22 cellular contexts compared by ENCODE assay signal in genomic region chr14:74405663-74406062, GRCh38. TPM values are rescaled to one million over a fixed set of nuclear protein-coding genes. Genes with fewer than 3 reads are reported as not detected.
DNase-seq lines count a peak whose midpoint lies in the region; ATAC-seq, FAIRE-seq and TF ChIP-seq lines count a peak whose summit lies in the region.
"Had no signal": no experiment of that assay in that cellular context is flagged by ENCODE, and none has a peak within 500 bp of the region (broad histone marks: within the 10 kb centered on the region; RNA-seq: fewer than 3 reads in every experiment).

No MANE protein-coding gene starts in this region.

- no peak overlapping the region for H2AK5ac ChIP-seq in H1 (ENCODE audit: low read depth, low read length)

- POLR2A ChIA-PET in H1 (lab: Charles Lee; ENCODE audit: partially characterized antibody) (interaction anchor here (0.5 to 1.3 kb wide), 3 partner anchors 23 to 79 kb away, joined by 3 to 4 read pairs (median 3); no protein-coding TSS in a partner anchor), WTC11 (lab: Charles Lee) (no interaction called here), RWPE1 (lab: Yijun Ruan, JAX; ENCODE audit: low non-redundant PET) (no interaction called here)

- H3K4me3 Mint-ChIP-seq in WTC11 (no peak overlapping the region), mesothelial cell of epicardium (no peak overlapping the region)
- H3K4me3 Mint-ChIP-seq: CD4-positive, alpha-beta T cell; GM23338; HFFc6 had no signal

- peaks cover 2% of the 10 kb centered on the region; the same call in 1 of the 2 replicates for H3K23me2 ChIP-seq in H1 (ENCODE audit: low read depth, low read length)

- TF ChIP-seq CTCF in heart right ventricle (IDR thresholded peaks at IDR 0.05), result no peak
- TF ChIP-seq CTCF in H1 (IDR thresholded peaks at IDR 0.05; ENCODE audit: control extremely low read depth in 1 of 3, insufficient read depth in 1 of 3, low read depth in 1 of 3, low read length in 3 of 3), result no peak
- no peak for TF ChIP-seq CTCF in WTC11 (IDR thresholded peaks at IDR 0.05)
- no peak for TF ChIP-seq CTCF in mesothelial cell of epicardium (IDR thresholded peaks at IDR 0.05; ENCODE audit: unreplicated experiment)
- no peak for TF ChIP-seq CTCF in RWPE1 (conservative IDR thresholded peaks at IDR 0.05; ENCODE audit: low read depth)

- DNase-seq in cardiac septum (ENCODE audit: low spot score) (peak; percentile 20), heart right ventricle (no peak), H1 (ENCODE audit: low read depth in 1 of 2, low spot score in 2 of 2) (no peak), mesenteric fat pad (ENCODE audit: low spot score) (peak; percentile 69), WTC11 (ENCODE audit: low spot score) (no peak), mesothelial cell of epicardium (ENCODE audit: low spot score in 2 of 2, unreplicated experiment in 2 of 2) (no peak), RWPE1 (ENCODE audit: low spot score) (no peak)
- no peak for DNase-seq in activated naive CD4-positive, alpha-beta T cell treated with Interleukin-2 at 50 U/mL for 16 hours
- DNase-seq: C1 segment of cervical spinal cord; Calu3; CD4-positive, alpha-beta T cell; DMS79 treated with DMSO at 0.1 percent for 48 hours; EL; HFFc6; IMR-90; KBM-7 had no signal

- H3K4me1 Mint-ChIP-seq in WTC11 (peaks cover 26% of the 10 kb centered on the region), mesothelial cell of epicardium (peaks cover 12% of the 10 kb centered on the region)

- H3K27ac Mint-ChIP-seq in WTC11 (no peak overlapping the region), mesothelial cell of epicardium (no peak overlapping the region)
- H3K27ac Mint-ChIP-seq: CD4-positive, alpha-beta T cell; GM23338; HFFc6 had no signal

- no peak overlapping the region for H4K5ac ChIP-seq in H1 (ENCODE audit: insufficient read length, low read depth, low read length)

- no peak overlapping the region for H3K9ac ChIP-seq in H1 (replicated peaks in 1 of 4; ENCODE audit: extremely low read depth in 1 of 4, low read depth in 3 of 4, low read length in 3 of 4)

- no peak overlapping the region for H3K14ac ChIP-seq in H1 (ENCODE audit: insufficient read length)

- H3K56ac ChIP-seq in H1 (replicated peaks; ENCODE audit: insufficient read length, low read depth, low read length), result no peak overlapping the region

- H4K91ac ChIP-seq in H1 (replicated peaks; ENCODE audit: insufficient read length, low read length), result no peak overlapping the region

- H3K27me3 ChIP-seq in heart right ventricle (peaks cover 0 to 31% (median 7%) of the 10 kb centered on the region in 7 donors), H1 (replicated peaks in 1 of 4; ENCODE audit: control insufficient read depth in 3 of 4, extremely low read depth in 1 of 4, insufficient read depth in 3 of 4, low read length in 3 of 4) (no peaks in the 10 kb centered on the region)

- H2BK120ac ChIP-seq in H1 (replicated peaks; ENCODE audit: low read depth, low read length), result no peak overlapping the region

- TF ChIP-seq POLR2A in H1 (IDR thresholded peaks at IDR 0.05; ENCODE audit: control extremely low read depth in 1 of 2, low read depth in 2 of 2, low read length in 2 of 2), result no peak

- H2BK15ac ChIP-seq in H1 (ENCODE audit: low read length), result no peak overlapping the region

- H4K8ac ChIP-seq in H1 (ENCODE audit: extremely low read depth, insufficient read depth, low read length), result no peak overlapping the region

- H3K9me3 ChIP-seq in heart right ventricle, result no peaks in the 10 kb centered on the region
- H3K9me3 ChIP-seq in H1 (ENCODE audit: insufficient read depth in 2 of 2, low read depth in 1 of 2, low read length in 1 of 2), result no peaks in the 10 kb centered on the region
- H3K9me3 ChIP-seq: HAP-1 had no signal

- 0 out of 2 replicates have a peak overlapping the region, but pooled peaks have one; percentile 44 for H2BK5ac ChIP-seq in H1 (ENCODE audit: low read depth, low read length)

- FAIRE-seq in H1 (lab: Jason Lieb, UNC), result no peak
- FAIRE-seq: G401.6, GM12891 had no signal

- H3K27me3 Mint-ChIP-seq in WTC11 (ENCODE audit: low read depth), result no peaks in the 10 kb centered on the region
- H3K27me3 Mint-ChIP-seq in mesothelial cell of epicardium (ENCODE audit: low read depth), result peaks cover 33% of the 10 kb centered on the region

- H3K23ac ChIP-seq in H1 (ENCODE audit: insufficient read length), result no peak overlapping the region

- no peak overlapping the region for H3K4me2 ChIP-seq in H1 (ENCODE audit: insufficient read depth in 1 of 2, low read depth in 2 of 2, low read length in 2 of 2)
- H3K4me2 ChIP-seq: GM23338 had no signal

- CTCF ChIA-PET in H1 (lab: Charles Lee; ENCODE audit: partially characterized antibody) (interaction anchor here (1.1 to 2.0 kb wide), 4 partner anchors 9 to 145 kb away, joined by 3 to 6 read pairs (median 4); partner anchors contain the start of gene ABCD4), WTC11 (lab: Charles Lee) (no interaction called here), RWPE1 (lab: Yijun Ruan, JAX) (no interaction called here)

- H3K4me3 ChIP-seq in heart right ventricle, result no peak overlapping the region
- H3K4me3 ChIP-seq in H1 (ENCODE audit: extremely low read depth in 1 of 4, insufficient read depth in 2 of 4, low read depth in 3 of 4, low read length in 4 of 4), result no peak overlapping the region
- H3K4me3 ChIP-seq: GM23338, HAP-1 had no signal

- WGBS in heart right ventricle, 2 donors, result 79 to 84% methylated on average over 4 of the region's 4 CpGs
- 92% methylated on average over 4 of the region's 4 CpGs; no CpG with 5 or more reads in 1 of the 2 experiments for WGBS in H1 (ENCODE audit: extremely low coverage in 1 of 2, insufficient coverage in 1 of 2, insufficient read length in 1 of 2, insufficient replicate concordance in 2 of 2, low coverage in 1 of 2, low lambda C conversion rate in 2 of 2, missing lambda C conversion rate in 1 of 2), 2 experiments

- no peak overlapping the region for H3K4ac ChIP-seq in H1 (replicated peaks; ENCODE audit: insufficient read length, low read depth, low read length)

- no peaks in the 10 kb centered on the region for H3K36me3 ChIP-seq in heart right ventricle
- H3K36me3 ChIP-seq in H1 (ENCODE audit: control insufficient read depth in 2 of 4, insufficient read depth in 4 of 4, low read length in 3 of 4), result no peaks in the 10 kb centered on the region
- H3K36me3 ChIP-seq: HAP-1 had no signal

- H3K9me3 Mint-ChIP-seq in WTC11 (no peaks in the 10 kb centered on the region), mesothelial cell of epicardium (no peaks in the 10 kb centered on the region)
- H3K9me3 Mint-ChIP-seq: CD4-positive, alpha-beta T cell; GM23338; HFFc6 had no signal

- H3K36me3 Mint-ChIP-seq in WTC11 (no peaks in the 10 kb centered on the region), mesothelial cell of epicardium (no peaks in the 10 kb centered on the region)

- ATAC-seq in heart right ventricle, result no peak
- no peak for ATAC-seq in WTC11
- ATAC-seq: GM23338 had no signal

- H3K27ac ChIP-seq in heart right ventricle, result no peak overlapping the region
- H3K27ac ChIP-seq in H1 (ENCODE audit: low read depth, low read length), result no peak overlapping the region
- no peak overlapping the region for H3K27ac ChIP-seq in RWPE1
- H3K27ac ChIP-seq: 22Rv1 had no signal

- H4K20me1 ChIP-seq in H1 (replicated peaks in 1 of 2; ENCODE audit: control insufficient read depth in 1 of 2, insufficient read depth in 2 of 2, low read length in 2 of 2), result no peaks in the 10 kb centered on the region

- H3K79me1 ChIP-seq in H1 (ENCODE audit: low read depth, low read length), result no peaks in the 10 kb centered on the region

- TF ChIP-seq RAD21 in H1 (IDR thresholded peaks at IDR 0.05 in 1 of 2, conservative IDR thresholded peaks at IDR 0.05 in 1 of 2; ENCODE audit: low read depth in 2 of 2, low read length in 2 of 2), result no peak

- H2AFZ ChIP-seq in H1 (ENCODE audit: low read length), result no peak overlapping the region
- H2AFZ ChIP-seq: GM23338 had no signal

- intact Hi-C loops in cardiac septum (cut with DNase I), result no loop called here
- intact Hi-C loops in heart right ventricle (cut with DNase I), result no loop called here

- H3K4me1 ChIP-seq in heart right ventricle (peaks cover 5 to 23% (median 13%) of the 10 kb centered on the region in 9 donors), H1 (replicated peaks in 1 of 4; ENCODE audit: control insufficient read depth in 3 of 4, insufficient read depth in 4 of 4, low read length in 3 of 4) (peaks cover 3 to 25% (median 23%) of the 10 kb centered on the region in 4 experiments)
- H3K4me1 ChIP-seq: HAP-1 had no signal

- no peak overlapping the region for H3K18ac ChIP-seq in H1 (ENCODE audit: extremely low read depth, low read length)

- no peak overlapping the region for H2BK12ac ChIP-seq in H1 (ENCODE audit: low read depth, low read length)

- H2BK20ac ChIP-seq in H1 (ENCODE audit: low read length), result no peak overlapping the region

- no peak for TF ChIP-seq EP300 in H1 (IDR thresholded peaks at IDR 0.05; ENCODE audit: borderline replicate concordance in 1 of 2, low read depth in 2 of 2, low read length in 2 of 2)

- no peaks in the 10 kb centered on the region for H3K79me2 ChIP-seq in H1 (ENCODE audit: control insufficient read depth in 1 of 2, insufficient read depth in 2 of 2, low read length in 2 of 2)

RNA-seq across cellular contexts. Expression of gene SYNDIG1L, which starts 20.3 kb away (rescaled TPM):
- not detected for total RNA-seq in cardiac septum
- under 1 TPM in 5 of 10 donors, not detected in 5; 0.09 to 0.15 (median 0.15) TPM for total RNA-seq in heart right ventricle
- polyA plus RNA-seq in heart right ventricle, result under 1 TPM in 1 of 2 donors, not detected in 1; 0.03 TPM
- 3.0 and 3.5 TPM in 2 replicates for total RNA-seq in H1 (2021; fragmentation: NEBNext Ultra II Directional; extraction: Animal tissue kit (Norgen Biotek cat#: 25700))
- polyA plus RNA-seq in H1 (2011; rRNA removed), result 2.5 and 3.2 TPM in 2 replicates
- polyA plus RNA-seq in H1 (2011; cell fraction: cytosol; rRNA removed), result 2.4 TPM
- polyA plus RNA-seq in H1 (2011; cell fraction: nucleus; rRNA removed), result 2.9 TPM
- polyA plus RNA-seq in H1 (2012, experiment 1 of 2), result 1.7 to 3.5 TPM (median 2.9 TPM) in 4 replicates
- polyA plus RNA-seq in H1 (2012, experiment 2 of 2), result 2.8 TPM
- 3.0 TPM for polyA plus RNA-seq in H1 (2013, experiment 1 of 2)
- polyA plus RNA-seq in H1 (2013, experiment 2 of 2), result 2.5 TPM
- polyA minus RNA-seq in H1 (2011; rRNA and poly(A)+ RNA removed), result 1.5 and 2.5 TPM in 2 replicates
- polyA minus RNA-seq in H1 (2011; cell fraction: cytosol; rRNA and poly(A)+ RNA removed), result 1.8 TPM
- 0.90 TPM for polyA minus RNA-seq in H1 (2011; cell fraction: nucleus; rRNA and poly(A)+ RNA removed)
- total RNA-seq in mesenteric fat pad, result not detected
- total RNA-seq in WTC11 (2021), result 1.4 to 1.9 TPM (median 1.5 TPM) in 3 replicates
- 0.38 to 0.58 TPM (median 0.38 TPM) in 3 replicates for total RNA-seq in mesothelial cell of epicardium
- total RNA-seq: A673; Calu3; CD4-positive, alpha-beta T cell; HFFc6; IMR-90 had no signal
- polyA plus RNA-seq: IMR-90 had no signal

RNA-seq across cellular contexts. Expression of gene VRTN, which starts 57.4 kb away (rescaled TPM):
- total RNA-seq in cardiac septum (not detected), heart right ventricle (not detected), mesenteric fat pad (not detected), WTC11 (2021) (106 to 130 TPM (median 128 TPM) in 3 replicates), mesothelial cell of epicardium (not detected in 3 replicates)
- polyA plus RNA-seq in heart right ventricle (not detected), H1 (2011; rRNA removed) (133 and 189 TPM in 2 replicates)
- 148 and 154 TPM in 2 replicates for total RNA-seq in H1 (2021; fragmentation: NEBNext Ultra II Directional; extraction: Animal tissue kit (Norgen Biotek cat#: 25700))
- 182 TPM for polyA plus RNA-seq in H1 (2011; cell fraction: cytosol; rRNA removed)
- polyA plus RNA-seq in H1 (2011; cell fraction: nucleus; rRNA removed), result 122 TPM
- 124 to 162 TPM (median 153 TPM) in 4 replicates for polyA plus RNA-seq in H1 (2012, experiment 1 of 2)
- polyA plus RNA-seq in H1 (2012, experiment 2 of 2), result 151 TPM
- polyA plus RNA-seq in H1 (2013, experiment 1 of 2), result 89.5 TPM
- polyA plus RNA-seq in H1 (2013, experiment 2 of 2), result 85.7 TPM
- 110 and 121 TPM in 2 replicates for polyA minus RNA-seq in H1 (2011; rRNA and poly(A)+ RNA removed)
- polyA minus RNA-seq in H1 (2011; cell fraction: cytosol; rRNA and poly(A)+ RNA removed), result 106 TPM
- polyA minus RNA-seq in H1 (2011; cell fraction: nucleus; rRNA and poly(A)+ RNA removed), result 60.1 TPM
- total RNA-seq: A673; Calu3; CD4-positive, alpha-beta T cell; HFFc6; IMR-90 had no signal
- polyA plus RNA-seq: IMR-90 had no signal

Comparison
In these comparisons a context has a peak if more than half of its experiments do, and no peak if none do; other contexts are left out.
1. DNase-seq: peak in cardiac septum (single experiment) and mesenteric fat pad (single experiment); none in heart right ventricle (0 of 2), H1 (0 of 2), WTC11 (single experiment), activated naive CD4-positive, alpha-beta T cell treated with Interleukin-2 at 50 U/mL for 16 hours (single experiment), mesothelial cell of epicardium (0 of 2) and RWPE1 (single experiment).
2. RNA of gene VRTN, which starts 57.4 kb away (total RNA-seq): 148 to 154 TPM in H1 and 106 to 130 TPM in WTC11; not detected in cardiac septum (single experiment), not detected in heart right ventricle, not detected in mesenteric fat pad (single experiment) and not detected in mesothelial cell of epicardium; every median in the first group is over 100 times any median in the second.